Comparison of ENCODE assay signal across 3 cellular contexts in genomic region chr12:92974759-92975158, GRCh38.
A peak's percentile ranks its signal among the peaks of the same experiment; 100 is the strongest.
TF ChIP-seq lines count a peak whose summit lies in the region.

No MANE protein-coding gene starts in this region.

TF ChIP-seq in HEK293, 187 proteins besides CTCF, POLR2A, EP300 and RAD21:
- TF ChIP-seq SETDB1 (IDR thresholded peaks at IDR 0.05; ENCODE audit: insufficient read length, low read length) (peak; percentile 73), ZNF341 (tag by site-specific recombination; IDR thresholded peaks at IDR 0.05; ENCODE audit: low read depth) (no peak)
TF ChIP-seq in HEK293: peak in this region for 1.

TF ChIP-seq in IMR-90, 13 proteins besides CTCF, POLR2A, EP300 and RAD21:
- TF ChIP-seq MXI1 (IDR thresholded peaks at IDR 0.05; ENCODE audit: borderline replicate concordance, low read depth, low read length): no peak
- no peak for TF ChIP-seq NFE2L2 (IDR thresholded peaks at IDR 0.05; ENCODE audit: low read depth, low read length)
- TF ChIP-seq MAFK (IDR thresholded peaks at IDR 0.05; ENCODE audit: low read depth, low read length): no peak
- no peak for TF ChIP-seq SMC3 (IDR thresholded peaks at IDR 0.05; ENCODE audit: low read depth, low read length)
- TF ChIP-seq MAZ (IDR thresholded peaks at IDR 0.05; ENCODE audit: borderline replicate concordance, low read depth, low read length): no peak
- TF ChIP-seq RFX5 (IDR thresholded peaks at IDR 0.05; ENCODE audit: low read depth, low read length): no peak
- no peak for TF ChIP-seq CEBPB (IDR thresholded peaks at IDR 0.05; ENCODE audit: low read depth, low read length)
- no peak for TF ChIP-seq FOS (IDR thresholded peaks at IDR 0.05; ENCODE audit: low read depth, low read length)
- TF ChIP-seq CHD1 (IDR thresholded peaks at IDR 0.05; ENCODE audit: low read depth, low read length): no peak
- no peak for TF ChIP-seq RCOR1 (IDR thresholded peaks at IDR 0.05; ENCODE audit: insufficient replicate concordance, low read length)

TF ChIP-seq in K562, 482 proteins besides CTCF, POLR2A, EP300 and RAD21:
- TF ChIP-seq ZNF280A (IDR thresholded peaks at IDR 0.05; ENCODE audit: low read depth, partially characterized antibody) (peak; percentile 35), RFX7 (CRISPR knock-in tag; IDR thresholded peaks at IDR 0.05) (no peak), ZBTB17 (CRISPR knock-in tag; IDR thresholded peaks at IDR 0.05) (no peak), NFRKB (IDR thresholded peaks at IDR 0.05; ENCODE audit: low read depth) (no peak), ZNF77 (CRISPR knock-in tag; IDR thresholded peaks at IDR 0.05) (no peak), LARP7 (IDR thresholded peaks at IDR 0.05) (no peak), SLC30A9 (CRISPR knock-in tag; IDR thresholded peaks at IDR 0.05) (no peak), CBX3 (IDR thresholded peaks at IDR 0.05; ENCODE audit: borderline replicate concordance in 1 of 2, low read length in 2 of 2) (peak in 1 of 2 experiments; percentile 33; a peak in 1 of 3 replicates), DACH1 (IDR thresholded peaks at IDR 0.05; ENCODE audit: partially characterized antibody) (no peak), TOE1 (IDR thresholded peaks at IDR 0.05; ENCODE audit: borderline replicate concordance) (no peak), TOE1 (CRISPR knock-in tag; IDR thresholded peaks at IDR 0.05; ENCODE audit: borderline replicate concordance, low read depth) (no peak), PRDM10 (IDR thresholded peaks at IDR 0.05; ENCODE audit: partially characterized antibody) (no peak)
TF ChIP-seq in K562: peak in this region for 2.
